14 cellular contexts compared by ENCODE assay signal in genomic region chr15:81007428-81008064, GRCh38.
"Had no signal": no experiment of that assay in that cellular context is flagged by ENCODE, and none has a peak within 500 bp of the region (broad histone marks: within the 10 kb centered on the region; RNA-seq: fewer than 3 reads in every experiment).

No MANE protein-coding gene starts in this region.

- H3K4me1 ChIP-seq: breast epithelium had no signal

- H3K9me3 Mint-ChIP-seq: activated CD4-positive, alpha-beta memory T cell treated with anti-CD3 and anti-CD28 coated beads, Interleukin-2, amount 10 ng/mL, durations not matched to agents 7 days and 5 days; activated naive CD8-positive, alpha-beta T cell treated with anti-CD3 and anti-CD28 coated beads, Interleukin-2, amount 50 U/mL, for 24 hours; naive B cell; stimulated activated naive CD8-positive, alpha-beta T cell treated with anti-CD3 and anti-CD28 coated beads, Interleukin-15, amount 100 ng/mL, for 72 hours had no signal

- H3K27me3 Mint-ChIP-seq: activated CD4-positive, alpha-beta memory T cell treated with anti-CD3 and anti-CD28 coated beads, Interleukin-2, amount 10 ng/mL, durations not matched to agents 7 days and 5 days; activated naive CD8-positive, alpha-beta T cell treated with anti-CD3 and anti-CD28 coated beads, Interleukin-2, amount 50 U/mL, for 24 hours; naive B cell; stimulated activated naive CD8-positive, alpha-beta T cell treated with anti-CD3 and anti-CD28 coated beads, Interleukin-15, amount 100 ng/mL, for 72 hours had no signal

- H3K27me3 ChIP-seq: breast epithelium, gastroesophageal sphincter, ovary, spleen, upper lobe of left lung had no signal

- H3K4me3 Mint-ChIP-seq: activated CD4-positive, alpha-beta memory T cell treated with anti-CD3 and anti-CD28 coated beads, Interleukin-2, amount 10 ng/mL, durations not matched to agents 7 days and 5 days; activated naive CD8-positive, alpha-beta T cell treated with anti-CD3 and anti-CD28 coated beads, Interleukin-2, amount 50 U/mL, for 24 hours; stimulated activated naive CD8-positive, alpha-beta T cell treated with anti-CD3 and anti-CD28 coated beads, Interleukin-15, amount 100 ng/mL, for 72 hours had no signal

- DNase-seq: activated CD4-positive, alpha-beta memory T cell treated with anti-CD3 and anti-CD28 coated beads, Interleukin-2, amount 10 ng/mL, durations not matched to agents 7 days and 5 days; activated CD4-positive, CD25-positive, alpha-beta regulatory T cell treated with anti-CD3 and anti-CD28 coated beads, Interleukin-2, amount 50 U/mL, for 72 hours; activated CD8-positive, alpha-beta memory T cell treated with anti-CD3 and anti-CD28 coated beads, Interleukin-2, amount 50 U/mL, for 4 hours; activated naive CD4-positive, alpha-beta T cell treated with Interleukin-2 at 50 U/mL for 16 hours; activated naive CD8-positive, alpha-beta T cell treated with anti-CD3 and anti-CD28 coated beads, Interleukin-2, amount 50 U/mL, for 24 hours; aorta; naive B cell; ovary; spleen; stimulated activated naive CD8-positive, alpha-beta T cell treated with anti-CD3 and anti-CD28 coated beads, Interleukin-15, amount 100 ng/mL, for 72 hours; upper lobe of left lung had no signal

- H3K27ac ChIP-seq: breast epithelium, gastroesophageal sphincter, ovary, spleen had no signal

- H3K27ac Mint-ChIP-seq: activated CD4-positive, alpha-beta memory T cell treated with anti-CD3 and anti-CD28 coated beads, Interleukin-2, amount 10 ng/mL, durations not matched to agents 7 days and 5 days; activated naive CD8-positive, alpha-beta T cell treated with anti-CD3 and anti-CD28 coated beads, Interleukin-2, amount 50 U/mL, for 24 hours; stimulated activated naive CD8-positive, alpha-beta T cell treated with anti-CD3 and anti-CD28 coated beads, Interleukin-15, amount 100 ng/mL, for 72 hours had no signal

- FAIRE-seq: islet of Langerhans had no signal

- H3K36me3 ChIP-seq: breast epithelium, ovary had no signal

- H3K9me3 ChIP-seq: breast epithelium, gastroesophageal sphincter, ovary, spleen, upper lobe of left lung had no signal

- H3K4me3 ChIP-seq: breast epithelium, gastroesophageal sphincter, ovary, spleen, upper lobe of left lung had no signal
